Comparison of ENCODE assay signal across 8 cellular contexts in the genomic region with DNA sequence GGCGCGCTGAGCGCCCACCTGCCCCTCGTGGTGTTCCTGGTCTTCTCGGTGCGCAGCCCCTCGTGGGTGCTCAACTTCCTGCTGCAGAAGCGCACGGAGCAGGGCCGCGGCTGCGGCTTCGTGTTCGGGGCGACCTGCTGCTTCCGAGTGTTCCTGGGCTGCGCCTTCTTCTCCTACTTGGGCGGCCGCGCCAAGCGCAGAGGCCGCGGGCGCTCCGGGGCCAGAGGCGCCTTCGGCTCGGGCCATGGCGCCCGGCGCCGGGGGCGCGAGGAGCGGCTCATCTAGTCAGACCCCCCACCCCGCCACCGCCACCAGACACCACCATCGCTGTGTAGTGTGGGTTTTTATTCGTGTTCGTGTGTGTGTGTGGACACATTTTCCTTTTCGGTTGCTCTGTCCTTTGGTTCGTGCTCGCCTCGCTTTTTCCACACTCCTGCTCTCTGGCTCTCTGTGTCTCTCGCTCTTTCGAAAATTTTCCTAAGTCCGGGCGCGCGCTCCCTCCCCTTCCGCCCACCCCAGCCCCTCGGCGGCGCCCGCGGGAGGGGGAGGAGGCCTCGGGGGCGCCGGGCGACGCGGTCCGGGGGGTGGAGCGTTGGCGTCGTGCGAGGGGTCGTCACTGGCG. TPM values are rescaled to one million over a fixed set of nuclear protein-coding genes. Genes with fewer than 3 reads are reported as not detected.
DNase-seq lines count a peak whose midpoint lies in the region; ATAC-seq, FAIRE-seq and TF ChIP-seq lines count a peak whose summit lies in the region.

No MANE protein-coding gene starts in this region.

- ATAC-seq in PC-3 (peak; percentile 20), naive B cell (ENCODE audit: low read depth in 2 of 2) (peak; percentile 34 to 40)
- ATAC-seq in stimulated activated effector memory CD8-positive, alpha-beta T cell treated with anti-CD3 and anti-CD28 coated beads, Interleukin-12 subunit alpha, Interleukin-12 subunit beta, amount 100 ng/mL, for 72 hours, result peak; percentile 29

- H3F3A ChIP-seq in PC-3 (ENCODE audit: low read length, unreplicated experiment), result no peaks in the 10 kb centered on the region

- H3K36me3 ChIP-seq in PC-3 (ENCODE audit: low read depth, low read length), result peaks cover 2% of the 10 kb centered on the region; the same call in 1 of the 2 replicates
- H3K36me3 ChIP-seq in esophagus squamous epithelium, result peaks cover 0 to under 1% (median 0%) of the 10 kb centered on the region in 3 donors

- H3K9me3 Mint-ChIP-seq in naive B cell, result peaks cover 0 to 2% (median 0%) of the 10 kb centered on the region in 7 donors
- H3K9me3 Mint-ChIP-seq in stimulated activated effector memory CD8-positive, alpha-beta T cell treated with anti-CD3 and anti-CD28 coated beads, Interleukin-12 subunit alpha, Interleukin-12 subunit beta, amount 100 ng/mL, for 72 hours, result no peaks in the 10 kb centered on the region

- H3K4me3 ChIP-seq in PC-3 (ENCODE audit: low read length), result peak overlapping the region; percentile 71
- peak overlapping the region; percentile 83 to 97 (median 88) for H3K4me3 ChIP-seq in esophagus squamous epithelium

- peak overlapping the region; percentile 93 to 99 (median 98) for H3K27ac Mint-ChIP-seq in naive B cell
- H3K27ac Mint-ChIP-seq in stimulated activated effector memory CD8-positive, alpha-beta T cell treated with anti-CD3 and anti-CD28 coated beads, Interleukin-12 subunit alpha, Interleukin-12 subunit beta, amount 100 ng/mL, for 72 hours, result peak overlapping the region; percentile 95

- H3K36me3 Mint-ChIP-seq in naive B cell, result peaks cover 0 to 9% of the 10 kb centered on the region in 2 donors
- peaks cover 59% of the 10 kb centered on the region for H3K36me3 Mint-ChIP-seq in stimulated activated effector memory CD8-positive, alpha-beta T cell treated with anti-CD3 and anti-CD28 coated beads, Interleukin-12 subunit alpha, Interleukin-12 subunit beta, amount 100 ng/mL, for 72 hours

- no peak for FAIRE-seq in HTR-8/SVneo (lab: Jason Lieb, UNC)

- peak overlapping the region; percentile 80 to 97 (median 95) for H3K4me3 Mint-ChIP-seq in naive B cell
- H3K4me3 Mint-ChIP-seq in stimulated activated effector memory CD8-positive, alpha-beta T cell treated with anti-CD3 and anti-CD28 coated beads, Interleukin-12 subunit alpha, Interleukin-12 subunit beta, amount 100 ng/mL, for 72 hours, result peak overlapping the region; percentile 87

- H3K4me1 Mint-ChIP-seq in naive B cell, result peaks cover 28 to 47% (median 39%) of the 10 kb centered on the region in 3 donors
- H3K4me1 Mint-ChIP-seq in stimulated activated effector memory CD8-positive, alpha-beta T cell treated with anti-CD3 and anti-CD28 coated beads, Interleukin-12 subunit alpha, Interleukin-12 subunit beta, amount 100 ng/mL, for 72 hours, result peaks cover 24% of the 10 kb centered on the region

- H3K4me2 ChIP-seq in PC-3 (ENCODE audit: low read length), result peak overlapping the region; percentile 93

- POLR2A ChIA-PET in PC-3 (lab: Charles Lee; ENCODE audit: unreplicated experiment), result interaction anchor here (1.1 kb wide), 1 partner anchor 152 kb away, joined by 4 read pairs; the partner anchor contains the start of gene PRELID3B

- peaks cover 42% of the 10 kb centered on the region for H3K4me1 ChIP-seq in PC-3 (ENCODE audit: insufficient read depth, low read length)
- H3K4me1 ChIP-seq in esophagus squamous epithelium, result peaks cover 20 to 42% (median 30%) of the 10 kb centered on the region in 3 donors

- H3K27ac ChIP-seq in PC-3 (ENCODE audit: low read length), result 0 out of 2 replicates have a peak overlapping the region, but pooled peaks have one; percentile 5
- H3K27ac ChIP-seq in esophagus squamous epithelium, result peak overlapping the region; percentile 86 to 99 (median 99)

- peak overlapping the region; percentile 46 for H3K9ac ChIP-seq in PC-3 (ENCODE audit: low read length)

- peaks cover 23% of the 10 kb centered on the region for H4K20me1 ChIP-seq in PC-3 (ENCODE audit: low read length)

- 0% methylated on average over 24 of the region's 69 CpGs; no CpG with 5 or more reads in 1 of the 2 donors for WGBS in esophagus squamous epithelium, 2 donors

- intact Hi-C loops in PC-3 (cut with micrococcal nuclease) (loop anchor here (2.0 to 5.0 kb wide), 3 partner anchors 20 to 142 kb away; partner anchors contain the start of genes ATP5F1E and NELFCD), esophagus squamous epithelium (cut with DNase I) (loop anchor here (10.0 kb wide), 1 partner anchor 144 kb away; the partner anchor contains the start of gene ATP5F1E)

- TF ChIP-seq POLR2A in esophagus squamous epithelium (IDR thresholded peaks at IDR 0.05), result peak in 2 of 4 donors; percentile 39 to 50

- H3K27me3 Mint-ChIP-seq in naive B cell, result no peaks in the 10 kb centered on the region

- H2AFZ ChIP-seq in PC-3 (ENCODE audit: low read length), result peak overlapping the region; percentile 77

- H3K9me2 ChIP-seq in PC-3 (replicated peaks; ENCODE audit: low read length), result no peaks in the 10 kb centered on the region

- BruUV-seq in PC-3 (replicated peaks; lab: Mats Ljungman, UMichigan), result no TSS peak

- H3K27me3 ChIP-seq in PC-3 (ENCODE audit: low read length) (no peaks in the 10 kb centered on the region), esophagus squamous epithelium (no peaks in the 10 kb centered on the region)

- H3K79me2 ChIP-seq in PC-3 (ENCODE audit: low read length), result peaks cover 51% of the 10 kb centered on the region

- H3K9me3 ChIP-seq in PC-3 (ENCODE audit: low read length) (no peaks in the 10 kb centered on the region), esophagus squamous epithelium (no peaks in the 10 kb centered on the region)

- CTCF ChIA-PET in PC-3 (lab: Charles Lee), result no interaction called here

- DNase-seq in SIG-M5 treated with dmso at 0.1 percent for 504 hours (lab: John Stamatoyannopoulos, UW; ENCODE audit: unreplicated experiment) (peak; percentile 79), SIG-M5 (lab: John Stamatoyannopoulos, UW) (no peak), HTR-8/SVneo (ENCODE audit: insufficient read length, low spot score) (peak; percentile 92), PC-3 (peak; percentile 71), activated T-helper 1 cell treated with Interleukin-2 at 50 U/mL for 16 hours (ENCODE audit: low read depth) (peak; percentile 55), esophagus squamous epithelium (lab: John Stamatoyannopoulos, UW) (no peak), naive B cell (peak; percentile 78)
- peak; percentile 53 to 84 for DNase-seq in stimulated activated effector memory CD8-positive, alpha-beta T cell treated with anti-CD3 and anti-CD28 coated beads, Interleukin-12 subunit alpha, Interleukin-12 subunit beta, amount 100 ng/mL, for 72 hours (ENCODE audit: low spot score in 2 of 2)

- TF ChIP-seq CTCF in PC-3 (conservative IDR thresholded peaks at IDR 0.05; ENCODE audit: low read depth, low read length) (no peak), esophagus squamous epithelium (IDR thresholded peaks at IDR 0.05) (no peak)

RNA-seq across cellular contexts. Expression of gene GNAS, which starts 38.0 kb away (rescaled TPM):
- total RNA-seq in PC-3 (2014; rRNA removed), result 694 and 822 TPM in 2 replicates
- 100 to 1,000 TPM; 334 to 513 (median 458) TPM for total RNA-seq in esophagus squamous epithelium
- polyA plus RNA-seq in naive B cell (ENCODE audit: low read depth in 6 of 6), result 100 to 1,000 TPM; 133 to 298 (median 194) TPM

RNA-seq across cellular contexts. Expression of gene GNAS-AS1, which starts 39.9 kb away (rescaled TPM):
- total RNA-seq in PC-3 (2014; rRNA removed) (0.11 TPM in 1 of 2 replicates, not detected in the other), esophagus squamous epithelium (under 1 TPM in 3 of 4 donors, not detected in 1; 0.19 to 0.48 (median 0.34) TPM)
- polyA plus RNA-seq in naive B cell (ENCODE audit: low read depth in 6 of 6), result under 1 TPM in 1 of 6 donors, not detected in 5; 0.35 TPM

Comparison
In these comparisons a context has a peak if more than half of its experiments do, and no peak if none do; other contexts are left out.
1. DNase-seq: peak in SIG-M5 treated with dmso at 0.1 percent for 504 hours (single experiment), HTR-8/SVneo (single experiment), PC-3 (single experiment), activated T-helper 1 cell treated with Interleukin-2 at 50 U/mL for 16 hours (single experiment), naive B cell (single experiment) and stimulated activated effector memory CD8-positive, alpha-beta T cell treated with anti-CD3 and anti-CD28 coated beads, Interleukin-12 subunit alpha, Interleukin-12 subunit beta, amount 100 ng/mL, for 72 hours (2 of 2); none in SIG-M5 (single experiment) and esophagus squamous epithelium (single experiment).
2. Peak in every context shown above with its lines, with median percentiles within 50 percentile points of each other: ATAC-seq.